In the genomic region with DNA sequence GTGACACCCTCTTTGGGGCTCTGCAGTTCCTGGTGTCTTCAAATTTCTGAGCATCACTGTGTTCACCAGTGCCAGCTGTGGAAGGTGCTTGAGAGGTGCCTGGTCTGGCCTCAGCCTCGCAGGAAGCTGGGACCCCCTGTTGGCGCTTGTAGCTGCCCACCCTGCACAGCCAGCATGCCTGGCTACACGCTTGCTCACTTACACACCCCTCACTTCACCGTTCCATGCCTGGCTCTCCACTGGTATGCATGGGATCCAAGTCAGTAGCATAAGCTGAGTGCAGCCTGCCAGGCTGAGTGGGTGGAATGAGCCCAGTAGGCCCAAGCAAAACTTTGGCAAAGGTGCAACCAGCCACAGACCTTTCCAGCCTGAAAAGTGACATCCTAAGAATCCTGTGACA, we compare ENCODE assay signal across 8 cellular contexts.
"Had no signal": no experiment of that assay in that cellular context is flagged by ENCODE, and none has a peak within 500 bp of the region (broad histone marks: within the 10 kb centered on the region; RNA-seq: fewer than 3 reads in every experiment).

No MANE protein-coding gene starts in this region.

- H3K4me3 ChIP-seq: K562 had no signal

- H3K9ac ChIP-seq: KMS-11 had no signal

- DNase-seq: IMR-90, KBM-7, KG1 had no signal

- ATAC-seq: HepG2, K562 had no signal

- H3K27ac ChIP-seq: HL-60, KMS-11 had no signal

- H3K4me2 ChIP-seq: KMS-11 had no signal

- FAIRE-seq: HepG2, HTR-8/SVneo, K562 had no signal
